In genomic region chr11:84524422-84525051, GRCh38 we compare ENCODE assay signal across 1 cellular context.
TF ChIP-seq lines count a peak whose summit lies in the region.

No MANE protein-coding gene starts in this region.

TF ChIP-seq in GM12878, 131 proteins besides CTCF, POLR2A, EP300 and RAD21 (continued from another document):
- TF ChIP-seq IKZF1 (conservative IDR thresholded peaks at IDR 0.05) (no peak), MEF2B (IDR thresholded peaks at IDR 0.05; ENCODE audit: partially characterized antibody, poor library complexity, severe bottlenecking) (no peak), CBX3 (IDR thresholded peaks at IDR 0.05; ENCODE audit: borderline replicate concordance, low read depth) (no peak), DPF2 (IDR thresholded peaks at IDR 0.05) (no peak), SMC3 (IDR thresholded peaks at IDR 0.05; ENCODE audit: borderline replicate concordance, low read length) (no peak), ZNF217 (IDR thresholded peaks at IDR 0.05) (no peak), TBL1XR1 (IDR thresholded peaks at IDR 0.05; ENCODE audit: low read depth, low read length) (no peak), MTA3 (IDR thresholded peaks at IDR 0.05; ENCODE audit: borderline replicate concordance, low read length) (no peak), PML (IDR thresholded peaks at IDR 0.05; ENCODE audit: low read length) (no peak), BCL11A (IDR thresholded peaks at IDR 0.05; ENCODE audit: low read depth, low read length) (no peak), POU2F2 (IDR thresholded peaks at IDR 0.05; ENCODE audit: borderline replicate concordance, low read depth, low read length) (no peak)
